Comparison of ENCODE assay signal across 21 cellular contexts in the genomic region with DNA sequence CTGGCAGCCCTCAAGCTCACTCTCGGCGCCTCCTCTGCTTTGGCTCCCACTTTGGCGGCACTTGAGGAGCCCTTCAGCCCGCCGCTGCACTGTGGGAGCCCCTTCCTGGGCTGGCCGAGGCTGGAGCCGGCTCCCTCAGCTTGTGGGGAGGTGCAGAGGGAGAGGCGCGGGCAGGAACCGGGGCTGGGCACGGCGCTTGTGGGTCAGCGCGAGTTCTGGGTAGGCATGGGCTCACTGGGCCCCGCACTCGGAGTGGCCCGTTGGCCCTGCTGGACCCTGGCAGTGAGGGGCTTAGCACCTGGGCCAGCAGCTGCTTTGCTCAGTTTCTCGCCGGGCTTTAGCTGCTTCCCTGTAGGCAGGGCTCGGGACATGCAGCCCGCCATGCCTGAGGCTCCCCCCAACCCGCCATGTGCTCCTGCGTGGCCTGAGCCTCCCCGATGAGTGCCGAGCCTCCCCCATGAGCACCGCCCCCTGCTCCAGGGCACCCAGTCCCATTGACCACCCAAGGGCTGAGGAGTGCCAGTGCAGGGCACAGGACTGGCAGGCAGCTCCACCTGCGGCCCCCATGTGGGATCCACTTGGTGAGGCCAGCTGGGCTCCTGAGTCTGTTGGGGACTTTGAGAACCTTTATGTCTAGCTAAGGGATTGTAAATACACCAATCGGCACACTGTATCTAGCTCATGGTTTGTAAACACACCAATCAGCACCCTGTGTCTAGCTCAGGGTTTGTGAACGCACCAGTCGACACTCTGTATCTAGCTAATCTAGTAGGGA.
"Had no signal": no experiment of that assay in that cellular context is flagged by ENCODE, and none has a peak within 500 bp of the region (broad histone marks: within the 10 kb centered on the region; RNA-seq: fewer than 3 reads in every experiment).

No MANE protein-coding gene starts in this region.

- H3K4me1 Mint-ChIP-seq: endodermal cell had no signal

- ATAC-seq: effector memory CD8-positive, alpha-beta T cell; esophagus mucosa; foreskin keratinocyte; gastrocnemius medialis; gastroesophageal sphincter; heart left ventricle; heart right ventricle had no signal

- H3K27me3 Mint-ChIP-seq: dendritic cell treated with granulocyte-macrophage colony-stimulating factor and Interleukin-4, amounts not matched to agents 40 ng/mL and 50 ng/mL, for 4 days had no signal

- H3K27ac Mint-ChIP-seq: dendritic cell treated with granulocyte-macrophage colony-stimulating factor and Interleukin-4, amounts not matched to agents 40 ng/mL and 50 ng/mL, for 4 days; effector memory CD8-positive, alpha-beta T cell; endodermal cell had no signal

- DNase-seq: colonic mucosa; cortex of kidney; dermis blood vessel endothelial cell; dorsolateral prefrontal cortex; effector CD4-positive, alpha-beta T cell; effector CD8-positive, alpha-beta T cell; effector memory CD4-positive, alpha-beta T cell; effector memory CD8-positive, alpha-beta T cell; endodermal cell; erythroblast; esophagus squamous epithelium; foreskin fibroblast; foreskin keratinocyte; foreskin melanocyte; gastrocnemius medialis; glutamatergic neuron; heart left ventricle; heart right ventricle had no signal

- H3K9me3 Mint-ChIP-seq: dendritic cell treated with granulocyte-macrophage colony-stimulating factor and Interleukin-4, amounts not matched to agents 40 ng/mL and 50 ng/mL, for 4 days; effector memory CD8-positive, alpha-beta T cell had no signal

- H3K4me3 Mint-ChIP-seq: dendritic cell treated with granulocyte-macrophage colony-stimulating factor and Interleukin-4, amounts not matched to agents 40 ng/mL and 50 ng/mL, for 4 days; effector memory CD8-positive, alpha-beta T cell; endodermal cell had no signal
